Comparison of ENCODE assay signal across 29 cellular contexts in genomic region chr19:5895890-5896289, GRCh38. TPM values are rescaled to one million over a fixed set of nuclear protein-coding genes. Genes with fewer than 3 reads are reported as not detected.
DNase-seq lines count a peak whose midpoint lies in the region; ATAC-seq and TF ChIP-seq lines count a peak whose summit lies in the region.
"Had no signal": no experiment of that assay in that cellular context is flagged by ENCODE, and none has a peak within 500 bp of the region (broad histone marks: within the 10 kb centered on the region; RNA-seq: fewer than 3 reads in every experiment).

No MANE protein-coding gene starts in this region.

- peaks cover under 1% of the 10 kb centered on the region for H3K4me1 Mint-ChIP-seq in activated naive CD8-positive, alpha-beta T cell treated with anti-CD3 and anti-CD28 coated beads, Interleukin-2, amount 10 ng/mL, durations not matched to agents 7 days and 5 days
- H3K4me1 Mint-ChIP-seq in activated naive CD8-positive, alpha-beta T cell treated with anti-CD3 and anti-CD28 coated beads for 36 hours = peaks cover 12% of the 10 kb centered on the region
- H3K4me1 Mint-ChIP-seq in CD4-positive, alpha-beta T cell (ENCODE audit: low read depth) = peaks cover 1% of the 10 kb centered on the region
- no peaks in the 10 kb centered on the region for H3K4me1 Mint-ChIP-seq in neural crest cell
- H3K4me1 Mint-ChIP-seq: CD14-positive monocyte, GM23338 had no signal

- H3K27ac Mint-ChIP-seq in activated naive CD8-positive, alpha-beta T cell treated with anti-CD3 and anti-CD28 coated beads, Interleukin-2, amount 10 ng/mL, durations not matched to agents 7 days and 5 days = peak overlapping the region; percentile 35
- no peak overlapping the region for H3K27ac Mint-ChIP-seq in activated naive CD8-positive, alpha-beta T cell treated with anti-CD3 and anti-CD28 coated beads for 36 hours
- H3K27ac Mint-ChIP-seq in CD4-positive, alpha-beta T cell = no peak overlapping the region
- H3K27ac Mint-ChIP-seq in neural crest cell (ENCODE audit: unreplicated experiment) = no peak overlapping the region
- H3K27ac Mint-ChIP-seq: CD14-positive monocyte, GM23338 had no signal

- peaks cover 3% of the 10 kb centered on the region for H3K27me3 Mint-ChIP-seq in activated naive CD8-positive, alpha-beta T cell treated with anti-CD3 and anti-CD28 coated beads, Interleukin-2, amount 10 ng/mL, durations not matched to agents 7 days and 5 days
- H3K27me3 Mint-ChIP-seq in activated naive CD8-positive, alpha-beta T cell treated with anti-CD3 and anti-CD28 coated beads for 36 hours = peaks cover 12% of the 10 kb centered on the region
- no peaks in the 10 kb centered on the region for H3K27me3 Mint-ChIP-seq in CD4-positive, alpha-beta T cell
- H3K27me3 Mint-ChIP-seq in neural crest cell (ENCODE audit: low read depth) = peaks cover 3% of the 10 kb centered on the region

- no peak overlapping the region for H3K27ac ChIP-seq in CD4-positive, alpha-beta T cell (ENCODE audit: low read depth, low read length)
- H3K27ac ChIP-seq in WERI-Rb-1 = no peak overlapping the region
- H3K27ac ChIP-seq: HL-60, SJSA1 had no signal

- H3K4me3 ChIP-seq in WERI-Rb-1 (ENCODE audit: low read depth, low read length) = no peak overlapping the region
- H3K4me3 ChIP-seq: GM23338, HAP-1, SJSA1 had no signal

- H3K4me3 Mint-ChIP-seq in activated naive CD8-positive, alpha-beta T cell treated with anti-CD3 and anti-CD28 coated beads, Interleukin-2, amount 10 ng/mL, durations not matched to agents 7 days and 5 days = no peak overlapping the region
- no peak overlapping the region for H3K4me3 Mint-ChIP-seq in activated naive CD8-positive, alpha-beta T cell treated with anti-CD3 and anti-CD28 coated beads for 36 hours
- peak overlapping the region; percentile 38 for H3K4me3 Mint-ChIP-seq in CD4-positive, alpha-beta T cell
- peak overlapping the region; percentile 56 for H3K4me3 Mint-ChIP-seq in neural crest cell
- H3K4me3 Mint-ChIP-seq: CD14-positive monocyte, GM23338 had no signal

- H3K9me3 Mint-ChIP-seq in activated naive CD8-positive, alpha-beta T cell treated with anti-CD3 and anti-CD28 coated beads, Interleukin-2, amount 10 ng/mL, durations not matched to agents 7 days and 5 days = no peaks in the 10 kb centered on the region
- H3K9me3 Mint-ChIP-seq in activated naive CD8-positive, alpha-beta T cell treated with anti-CD3 and anti-CD28 coated beads for 36 hours = no peaks in the 10 kb centered on the region
- H3K9me3 Mint-ChIP-seq in CD4-positive, alpha-beta T cell = no peaks in the 10 kb centered on the region
- no peaks in the 10 kb centered on the region for H3K9me3 Mint-ChIP-seq in neural crest cell
- H3K9me3 Mint-ChIP-seq: CD14-positive monocyte, GM23338 had no signal

- no peak for TF ChIP-seq CTCF in CD4-positive, alpha-beta T cell (IDR thresholded peaks at IDR 0.05)
- TF ChIP-seq CTCF in WERI-Rb-1 (IDR thresholded peaks at IDR 0.05; ENCODE audit: low read depth, low read length) (no peak), neural crest cell (conservative IDR thresholded peaks at IDR 0.05) (no peak)

- intact Hi-C loops in CD4-positive, alpha-beta T cell (cut with DNase I, micrococcal nuclease) = no loop called here

- ATAC-seq in activated naive CD8-positive, alpha-beta T cell treated with anti-CD3 and anti-CD28 coated beads, Interleukin-2, amount 10 ng/mL, durations not matched to agents 7 days and 5 days (ENCODE audit: low read depth) = no peak
- no peak for ATAC-seq in CD4-positive, alpha-beta T cell (ENCODE audit: poor library complexity)
- ATAC-seq in HG03571 (IDR thresholded peaks at IDR 0.05; ENCODE audit: unreplicated experiment) = no peak
- ATAC-seq: GM23338 had no signal

- no peak for DNase-seq in activated naive CD8-positive, alpha-beta T cell treated with anti-CD3 and anti-CD28 coated beads, Interleukin-2, amount 10 ng/mL, durations not matched to agents 7 days and 5 days
- no peak for DNase-seq in activated naive CD8-positive, alpha-beta T cell treated with anti-CD3 and anti-CD28 coated beads for 36 hours
- DNase-seq in CD4-positive, alpha-beta T cell = no peak
- peak; percentile 33 for DNase-seq in WERI-Rb-1
- DNase-seq in neural crest cell (ENCODE audit: low read depth, low spot score) = no peak
- no peak for DNase-seq in GOT3 (lab: John Stamatoyannopoulos, UW)
- no peak for DNase-seq in activated T-cell treated with anti-CD3 and anti-CD28 coated beads, Interleukin-2, amount 50 U/mL, for 1 hour
- DNase-seq: 8988T, ACHN, Calu3, DMS79 treated with DMSO at 0.1 percent for 48 hours, GF-D8, Kasumi-1, MV-4-11, NCI-H1105 treated with DMSO at 0.1 percent for 48 hours, NCI-H146, NCI-H1930, NCI-H2107, NCI-H446, NCI-H524 treated with DMSO at 0.1 percent for 48 hours, NCI-H774 had no signal

- no peaks in the 10 kb centered on the region for H3K9me3 ChIP-seq in CD4-positive, alpha-beta T cell (ENCODE audit: control insufficient read depth, low read length)
- no peaks in the 10 kb centered on the region for H3K9me3 ChIP-seq in WERI-Rb-1 (ENCODE audit: severe bottlenecking)
- H3K9me3 ChIP-seq: BE2C, HAP-1, SJSA1 had no signal

- no peaks in the 10 kb centered on the region for H3K27me3 ChIP-seq in CD4-positive, alpha-beta T cell (ENCODE audit: control insufficient read depth, insufficient read depth, low read length)
- no peaks in the 10 kb centered on the region for H3K27me3 ChIP-seq in WERI-Rb-1 (ENCODE audit: insufficient read depth, low read depth, severe bottlenecking)
- H3K27me3 ChIP-seq: SJSA1 had no signal

- CTCF ChIA-PET in CD4-positive, alpha-beta T cell (lab: Charles Lee) = no interaction called here

- H3K36me3 Mint-ChIP-seq in activated naive CD8-positive, alpha-beta T cell treated with anti-CD3 and anti-CD28 coated beads, Interleukin-2, amount 10 ng/mL, durations not matched to agents 7 days and 5 days = peaks cover under 1% of the 10 kb centered on the region
- H3K36me3 Mint-ChIP-seq in activated naive CD8-positive, alpha-beta T cell treated with anti-CD3 and anti-CD28 coated beads for 36 hours = peaks cover 11% of the 10 kb centered on the region
- peaks cover 18% of the 10 kb centered on the region for H3K36me3 Mint-ChIP-seq in CD4-positive, alpha-beta T cell (ENCODE audit: low read depth)
- H3K36me3 Mint-ChIP-seq in neural crest cell (ENCODE audit: low read depth) = no peaks in the 10 kb centered on the region

- peaks cover 32% of the 10 kb centered on the region for H3K36me3 ChIP-seq in WERI-Rb-1

- POLR2A ChIA-PET in activated naive CD8-positive, alpha-beta T cell treated with anti-CD3 and anti-CD28 coated beads, Interleukin-2, amount 10 ng/mL, durations not matched to agents 7 days and 5 days (lab: Charles Lee) = no interaction called here
- POLR2A ChIA-PET in CD4-positive, alpha-beta T cell (lab: Charles Lee) = no interaction called here

RNA-seq across cellular contexts. Expression of gene NDUFA11, which starts 7.7 kb away (rescaled TPM):
- total RNA-seq in activated naive CD8-positive, alpha-beta T cell treated with anti-CD3 and anti-CD28 coated beads, Interleukin-2, amount 10 ng/mL, durations not matched to agents 7 days and 5 days = 100 to 1,000 TPM; 187 to 193 TPM
- 100 to 1,000 TPM; 244 to 255 TPM for total RNA-seq in activated naive CD8-positive, alpha-beta T cell treated with anti-CD3 and anti-CD28 coated beads for 36 hours
- 10 to 100 TPM; 94.3 to 96.7 TPM for total RNA-seq in CD4-positive, alpha-beta T cell
- 230 and 239 TPM in 2 replicates for total RNA-seq in neural crest cell

RNA-seq across cellular contexts. Expression of gene VMAC, which starts 8.8 kb away (rescaled TPM):
- 10 to 100 TPM; 15.6 to 17.5 TPM for total RNA-seq in activated naive CD8-positive, alpha-beta T cell treated with anti-CD3 and anti-CD28 coated beads, Interleukin-2, amount 10 ng/mL, durations not matched to agents 7 days and 5 days
- total RNA-seq in activated naive CD8-positive, alpha-beta T cell treated with anti-CD3 and anti-CD28 coated beads for 36 hours = 1 to 10 TPM; 1.4 to 1.9 TPM
- total RNA-seq in CD4-positive, alpha-beta T cell = 10 to 100 TPM; 23.4 to 25.3 TPM
- 0.89 and 1.7 TPM in 2 replicates for total RNA-seq in neural crest cell

RNA-seq across cellular contexts. Expression of gene CAPS, which starts 18.2 kb away (rescaled TPM):
- 10 to 100 TPM; 25.0 to 28.8 TPM for total RNA-seq in activated naive CD8-positive, alpha-beta T cell treated with anti-CD3 and anti-CD28 coated beads, Interleukin-2, amount 10 ng/mL, durations not matched to agents 7 days and 5 days
- 1 to 10 TPM; 1.9 to 2.6 TPM for total RNA-seq in activated naive CD8-positive, alpha-beta T cell treated with anti-CD3 and anti-CD28 coated beads for 36 hours
- total RNA-seq in CD4-positive, alpha-beta T cell = 10 to 100 TPM; 43.2 to 44.2 TPM
- 1.6 and 2.6 TPM in 2 replicates for total RNA-seq in neural crest cell

RNA-seq across cellular contexts. Expression of gene FUT5, which starts 25.6 kb away (rescaled TPM):
- under 1 TPM; 0.23 to 0.30 TPM for total RNA-seq in activated naive CD8-positive, alpha-beta T cell treated with anti-CD3 and anti-CD28 coated beads, Interleukin-2, amount 10 ng/mL, durations not matched to agents 7 days and 5 days
- total RNA-seq in activated naive CD8-positive, alpha-beta T cell treated with anti-CD3 and anti-CD28 coated beads for 36 hours = not detected
- 1 to 10 TPM; 7.9 to 8.7 TPM for total RNA-seq in CD4-positive, alpha-beta T cell
- total RNA-seq in neural crest cell = not detected in 2 replicates
- total RNA-seq: Calu3, GM23338, M059J, SJSA1 had no signal

RNA-seq across cellular contexts. Expression of gene FUT3, which starts 44.6 kb away (rescaled TPM):
- total RNA-seq in activated naive CD8-positive, alpha-beta T cell treated with anti-CD3 and anti-CD28 coated beads, Interleukin-2, amount 10 ng/mL, durations not matched to agents 7 days and 5 days = not detected
- not detected for total RNA-seq in activated naive CD8-positive, alpha-beta T cell treated with anti-CD3 and anti-CD28 coated beads for 36 hours
- total RNA-seq in CD4-positive, alpha-beta T cell = under 1 TPM; 0.61 to 0.85 TPM
- total RNA-seq in neural crest cell = not detected in 2 replicates
- total RNA-seq: GM23338, M059J, SJSA1 had no signal

Comparison
In these comparisons a context has a peak if more than half of its experiments do, and no peak if none do; other contexts are left out.
1. H3K4me3 Mint-ChIP-seq: peak in CD4-positive, alpha-beta T cell (single experiment) and neural crest cell (single experiment); none in activated naive CD8-positive, alpha-beta T cell treated with anti-CD3 and anti-CD28 coated beads, Interleukin-2, amount 10 ng/mL, durations not matched to agents 7 days and 5 days (single experiment) and activated naive CD8-positive, alpha-beta T cell treated with anti-CD3 and anti-CD28 coated beads for 36 hours (single experiment).